ENCODE assay signal across 20 cellular contexts in genomic region chr5:122315511-122315910, GRCh38. TPM values are rescaled to one million over a fixed set of nuclear protein-coding genes. Genes with fewer than 3 reads are reported as not detected.
DNase-seq lines count a peak whose midpoint lies in the region; ATAC-seq and TF ChIP-seq lines count a peak whose summit lies in the region.
"Had no signal": no experiment of that assay in that cellular context is flagged by ENCODE, and none has a peak within 500 bp of the region (broad histone marks: within the 10 kb centered on the region; RNA-seq: fewer than 3 reads in every experiment).

No MANE protein-coding gene starts in this region.

- H3K9me3 ChIP-seq in OCI-LY1 (ENCODE audit: low read length) (no peaks in the 10 kb centered on the region), right lobe of liver (no peaks in the 10 kb centered on the region)

- intact Hi-C loops in right lobe of liver (cut with DNase I), result no loop called here

- H3K79me2 ChIP-seq in OCI-LY1 (ENCODE audit: insufficient read depth, low read length), result no peaks in the 10 kb centered on the region

- H3K4me1 ChIP-seq in OCI-LY1 (ENCODE audit: insufficient read depth, low read length, severe bottlenecking) (peaks cover 45% of the 10 kb centered on the region), right lobe of liver (peaks cover 0 to 14% (median 5%) of the 10 kb centered on the region in 4 donors)
- H3K4me1 ChIP-seq: BLaER1 treated with 17β-estradiol and CSF1 and Interleukin-3, amounts not matched to agents 10 nM and 100 nM had no signal

- CTCF ChIA-PET in activated CD8-positive, alpha-beta memory T cell treated with anti-CD3 and anti-CD28 coated beads, Interleukin-2, amount 10 ng/mL, durations not matched to agents 7 days and 5 days (lab: Charles Lee), result no interaction called here

- H2AFZ ChIP-seq in OCI-LY1 (ENCODE audit: low read length), result no peak overlapping the region
- H2AFZ ChIP-seq: GM23338 had no signal

- H3F3A ChIP-seq in OCI-LY1 (ENCODE audit: insufficient read depth, low read length), result no peaks in the 10 kb centered on the region

- no peaks in the 10 kb centered on the region for H3K9me2 ChIP-seq in OCI-LY1 (ENCODE audit: low read depth, low read length)

- no peak for TF ChIP-seq POLR2A in right lobe of liver (IDR thresholded peaks at IDR 0.05)

- H3K4me3 ChIP-seq in OCI-LY1 (ENCODE audit: low read depth, low read length, poor library complexity, severe bottlenecking), result no peak overlapping the region
- no peak overlapping the region for H3K4me3 ChIP-seq in right lobe of liver
- H3K4me3 ChIP-seq: BLaER1 treated with 17β-estradiol and CSF1 and Interleukin-3, amounts not matched to agents 10 nM and 100 nM; GM12878; GM23338 had no signal

- H3K9me3 Mint-ChIP-seq in stimulated activated naive CD8-positive, alpha-beta T cell treated with anti-CD3 and anti-CD28 coated beads, Interleukin-15, Interleukin-2, amounts not matched to agents 100 ng/mL and 50 ng/mL, for 24 hours, result no peaks in the 10 kb centered on the region
- H3K9me3 Mint-ChIP-seq in endothelial cell (ENCODE audit: unreplicated experiment), result no peaks in the 10 kb centered on the region
- H3K9me3 Mint-ChIP-seq in activated CD8-positive, alpha-beta memory T cell treated with anti-CD3 and anti-CD28 coated beads, Interleukin-2, amount 10 ng/mL, durations not matched to agents 7 days and 5 days (ENCODE audit: low read depth), result no peaks in the 10 kb centered on the region
- H3K9me3 Mint-ChIP-seq: CD8-positive, alpha-beta T cell; GM23338 had no signal

- H3K27ac ChIP-seq in OCI-LY1 (ENCODE audit: low read depth, low read length, poor library complexity, severe bottlenecking) (peak overlapping the region; percentile 88), right lobe of liver (no peak overlapping the region)
- H3K27ac ChIP-seq: BLaER1 treated with 17β-estradiol and CSF1 and Interleukin-3, amounts not matched to agents 10 nM and 100 nM; HL-60 had no signal

- peaks cover 50% of the 10 kb centered on the region for H3K27me3 Mint-ChIP-seq in stimulated activated naive CD8-positive, alpha-beta T cell treated with anti-CD3 and anti-CD28 coated beads, Interleukin-15, Interleukin-2, amounts not matched to agents 100 ng/mL and 50 ng/mL, for 24 hours
- peaks cover 5% of the 10 kb centered on the region for H3K27me3 Mint-ChIP-seq in endothelial cell (ENCODE audit: unreplicated experiment)
- peaks cover 38% of the 10 kb centered on the region for H3K27me3 Mint-ChIP-seq in activated CD8-positive, alpha-beta memory T cell treated with anti-CD3 and anti-CD28 coated beads, Interleukin-2, amount 10 ng/mL, durations not matched to agents 7 days and 5 days

- DNase-seq in stimulated activated naive CD8-positive, alpha-beta T cell treated with anti-CD3 and anti-CD28 coated beads, Interleukin-15, Interleukin-2, amounts not matched to agents 100 U/mL and 50 U/mL, for 24 hours, result no peak
- no peak for DNase-seq in endothelial cell (ENCODE audit: low spot score)
- DNase-seq in right lobe of liver, result no peak
- no peak for DNase-seq in activated CD8-positive, alpha-beta memory T cell treated with anti-CD3 and anti-CD28 coated beads, Interleukin-2, amount 10 ng/mL, durations not matched to agents 7 days and 5 days
- DNase-seq: 8988T; Calu3; CD8-positive, alpha-beta T cell; DMS79 treated with DMSO at 0.1 percent for 48 hours; HCEC 1CT; IMR-90 had no signal

- H3K27me3 ChIP-seq in OCI-LY1 (ENCODE audit: insufficient read depth, low read length), result no peaks in the 10 kb centered on the region
- no peaks in the 10 kb centered on the region for H3K27me3 ChIP-seq in right lobe of liver

- H3K36me3 Mint-ChIP-seq in stimulated activated naive CD8-positive, alpha-beta T cell treated with anti-CD3 and anti-CD28 coated beads, Interleukin-15, Interleukin-2, amounts not matched to agents 100 ng/mL and 50 ng/mL, for 24 hours (ENCODE audit: low read depth), result no peaks in the 10 kb centered on the region
- peaks cover 60% of the 10 kb centered on the region for H3K36me3 Mint-ChIP-seq in endothelial cell (ENCODE audit: low read depth, unreplicated experiment)
- H3K36me3 Mint-ChIP-seq in activated CD8-positive, alpha-beta memory T cell treated with anti-CD3 and anti-CD28 coated beads, Interleukin-2, amount 10 ng/mL, durations not matched to agents 7 days and 5 days, result no peaks in the 10 kb centered on the region
- H3K36me3 Mint-ChIP-seq: CD8-positive, alpha-beta T cell had no signal

- H3K4me2 ChIP-seq in OCI-LY1 (ENCODE audit: low read length), result no peak overlapping the region
- H3K4me2 ChIP-seq: BLaER1 treated with 17β-estradiol and CSF1 and Interleukin-3, amounts not matched to agents 10 nM and 100 nM; GM23338 had no signal

- H3K4me3 Mint-ChIP-seq in stimulated activated naive CD8-positive, alpha-beta T cell treated with anti-CD3 and anti-CD28 coated beads, Interleukin-15, Interleukin-2, amounts not matched to agents 100 ng/mL and 50 ng/mL, for 24 hours, result no peak overlapping the region
- peak overlapping the region; percentile 100 for H3K4me3 Mint-ChIP-seq in endothelial cell (ENCODE audit: unreplicated experiment)
- H3K4me3 Mint-ChIP-seq in activated CD8-positive, alpha-beta memory T cell treated with anti-CD3 and anti-CD28 coated beads, Interleukin-2, amount 10 ng/mL, durations not matched to agents 7 days and 5 days, result no peak overlapping the region
- H3K4me3 Mint-ChIP-seq: B cell; CD8-positive, alpha-beta T cell; GM23338 had no signal

- no peak overlapping the region for H3K9ac ChIP-seq in OCI-LY1 (ENCODE audit: low read length)
- H3K9ac ChIP-seq: BLaER1 treated with 17β-estradiol and CSF1 and Interleukin-3, amounts not matched to agents 10 nM and 100 nM had no signal

- no peaks in the 10 kb centered on the region for H4K20me1 ChIP-seq in OCI-LY1 (ENCODE audit: insufficient read depth, low read length)
- H4K20me1 ChIP-seq: BLaER1 treated with 17β-estradiol and CSF1 and Interleukin-3, amounts not matched to agents 10 nM and 100 nM had no signal

- WGBS in right lobe of liver (ENCODE audit: insufficient coverage, low coverage, low lambda C conversion rate, missing lambda C conversion rate), result 38% methylated on average over 1 of the region's 1 CpG

- peaks cover 8% of the 10 kb centered on the region for H3K4me1 Mint-ChIP-seq in stimulated activated naive CD8-positive, alpha-beta T cell treated with anti-CD3 and anti-CD28 coated beads, Interleukin-15, Interleukin-2, amounts not matched to agents 100 ng/mL and 50 ng/mL, for 24 hours (ENCODE audit: low read depth)
- peaks cover 72% of the 10 kb centered on the region for H3K4me1 Mint-ChIP-seq in endothelial cell (ENCODE audit: unreplicated experiment)
- H3K4me1 Mint-ChIP-seq in activated CD8-positive, alpha-beta memory T cell treated with anti-CD3 and anti-CD28 coated beads, Interleukin-2, amount 10 ng/mL, durations not matched to agents 7 days and 5 days, result peaks cover 5% of the 10 kb centered on the region

- no peak for ATAC-seq in stimulated activated naive CD8-positive, alpha-beta T cell treated with anti-CD3 and anti-CD28 coated beads, Interleukin-15, Interleukin-2, amounts not matched to agents 100 U/mL and 50 U/mL, for 24 hours
- ATAC-seq in right lobe of liver (no peak), GM18517 (IDR thresholded peaks at IDR 0.05; ENCODE audit: unreplicated experiment) (no peak), HG02678 (IDR thresholded peaks at IDR 0.05; ENCODE audit: unreplicated experiment) (no peak)
- ATAC-seq in activated CD8-positive, alpha-beta memory T cell treated with anti-CD3 and anti-CD28 coated beads, Interleukin-2, amount 10 ng/mL, durations not matched to agents 7 days and 5 days, result no peak
- ATAC-seq: CD8-positive, alpha-beta T cell; GM12878; GM23338 had no signal

- no peak for TF ChIP-seq CTCF in OCI-LY1 (IDR thresholded peaks at IDR 0.05; ENCODE audit: low read length)
- TF ChIP-seq CTCF in endothelial cell (IDR thresholded peaks at IDR 0.05; ENCODE audit: unreplicated experiment), result no peak
- TF ChIP-seq CTCF in right lobe of liver (IDR thresholded peaks at IDR 0.05), result no peak

- peak overlapping the region; percentile 14 for H3K27ac Mint-ChIP-seq in stimulated activated naive CD8-positive, alpha-beta T cell treated with anti-CD3 and anti-CD28 coated beads, Interleukin-15, Interleukin-2, amounts not matched to agents 100 ng/mL and 50 ng/mL, for 24 hours
- peak overlapping the region; percentile 65 for H3K27ac Mint-ChIP-seq in endothelial cell (ENCODE audit: unreplicated experiment)
- no peak overlapping the region for H3K27ac Mint-ChIP-seq in activated CD8-positive, alpha-beta memory T cell treated with anti-CD3 and anti-CD28 coated beads, Interleukin-2, amount 10 ng/mL, durations not matched to agents 7 days and 5 days
- H3K27ac Mint-ChIP-seq: B cell; CD8-positive, alpha-beta T cell; GM23338 had no signal

- H3K36me3 ChIP-seq in OCI-LY1 (ENCODE audit: insufficient read depth, low read length) (no peaks in the 10 kb centered on the region), right lobe of liver (no peaks in the 10 kb centered on the region)
- H3K36me3 ChIP-seq: BLaER1 treated with 17β-estradiol and CSF1 and Interleukin-3, amounts not matched to agents 10 nM and 100 nM had no signal

RNA-seq across cellular contexts. Expression of gene SNCAIP, which starts 3.5 kb away (rescaled TPM):
- total RNA-seq in endothelial cell (ENCODE audit: unreplicated experiment) (254 TPM), right lobe of liver (under 1 TPM in 5 of 6 experiments, not detected in 1; 0.19 to 0.65 (median 0.32) TPM)
- total RNA-seq in activated CD8-positive, alpha-beta memory T cell treated with anti-CD3 and anti-CD28 coated beads, Interleukin-2, amount 10 ng/mL, durations not matched to agents 7 days and 5 days, result not detected
- total RNA-seq: B cell; Calu3; CD8-positive, alpha-beta T cell; G401 had no signal

Comparison
In these comparisons a context has a peak if more than half of its experiments do, and no peak if none do; other contexts are left out.
1. RNA of gene SNCAIP, which starts 3.5 kb away (total RNA-seq): 254 TPM in endothelial cell (single experiment); 0.19 to 0.65 TPM in right lobe of liver and not detected in activated CD8-positive, alpha-beta memory T cell treated with anti-CD3 and anti-CD28 coated beads, Interleukin-2, amount 10 ng/mL, durations not matched to agents 7 days and 5 days; every median in the first group is over 100 times any median in the second.